ENCODE assay signal across 1 cellular context in genomic region chr2:223560704-223561435, GRCh38.
A peak's percentile ranks its signal among the peaks of the same experiment; 100 is the strongest.
TF ChIP-seq lines count a peak whose summit lies in the region.

No MANE protein-coding gene starts in this region.

TF ChIP-seq in HepG2, 621 proteins besides CTCF, POLR2A, EP300 and RAD21:
- TF ChIP-seq AHDC1 (CRISPR knock-in tag; IDR thresholded peaks at IDR 0.05; ENCODE audit: borderline replicate concordance) (no peak), KAT8 (CRISPR knock-in tag; IDR thresholded peaks at IDR 0.05) (no peak), POLR2AphosphoS2 (IDR thresholded peaks at IDR 0.05; ENCODE audit: low read depth, low read length) (no peak), POGZ (CRISPR knock-in tag; IDR thresholded peaks at IDR 0.05) (no peak), MAFK (conservative IDR thresholded peaks at IDR 0.05 in 1 of 2, IDR thresholded peaks at IDR 0.05 in 1 of 2; ENCODE audit: low read length in 2 of 2) (0 out of 4 replicates have a peak, but pooled peaks of 1 of the 2 experiments have one; percentile 14), ZNF7 (CRISPR knock-in tag; IDR thresholded peaks at IDR 0.05) (no peak), ZNF513 (CRISPR knock-in tag; conservative IDR thresholded peaks at IDR 0.05) (no peak), MAFF (IDR thresholded peaks at IDR 0.05; ENCODE audit: low read depth, low read length) (no peak)
TF ChIP-seq in HepG2: peak in this region for 1.
